ENCODE assay signal across 27 cellular contexts in genomic region chr14:38608244-38608643, GRCh38.
"Had no signal": no experiment of that assay in that cellular context is flagged by ENCODE, and none has a peak within 500 bp of the region (broad histone marks: within the 10 kb centered on the region; RNA-seq: fewer than 3 reads in every experiment).

No MANE protein-coding gene starts in this region.

- H2AFZ ChIP-seq: neural progenitor cell, parathyroid adenoma had no signal

- H3K9me3 ChIP-seq: ovary, psoas muscle, thoracic aorta, thyroid gland, upper lobe of left lung, vagina had no signal

- H3K4me2 ChIP-seq: neural progenitor cell, smooth muscle cell had no signal

- H3K9ac ChIP-seq: neural progenitor cell, parathyroid adenoma had no signal

- FAIRE-seq: urothelium cell line had no signal

- H3K36me3 ChIP-seq: neural progenitor cell, ovary, stomach, thoracic aorta, thyroid gland, tibial nerve, upper lobe of left lung, vagina had no signal

- H3K9me3 Mint-ChIP-seq: nephron had no signal

- H3K27ac Mint-ChIP-seq: naive thymus-derived CD4-positive, alpha-beta T cell; natural killer cell; nephron; neural progenitor cell; progenitor cell of endocrine pancreas; stimulated activated naive CD8-positive, alpha-beta T cell treated with anti-CD3 and anti-CD28 coated beads, Interleukin-15, Interleukin-2, amounts not matched to agents 100 ng/mL and 50 ng/mL, for 24 hours had no signal

- H3K4me3 ChIP-seq: neural progenitor cell, ovary, psoas muscle, skin epidermis, smooth muscle cell, stomach, thoracic aorta, thyroid gland, tibial nerve, upper lobe of left lung, vagina had no signal

- H3K27ac ChIP-seq: neural progenitor cell, ovary, parathyroid adenoma, psoas muscle, skin epidermis, stomach, thoracic aorta, thyroid gland, tibial nerve, upper lobe of left lung, vagina had no signal

- H3K4me3 Mint-ChIP-seq: naive thymus-derived CD4-positive, alpha-beta T cell; natural killer cell; nephron; neural progenitor cell; stimulated activated naive CD8-positive, alpha-beta T cell treated with anti-CD3 and anti-CD28 coated beads, Interleukin-15, Interleukin-2, amounts not matched to agents 100 ng/mL and 50 ng/mL, for 24 hours had no signal

- H3K4me1 Mint-ChIP-seq: naive thymus-derived CD4-positive, alpha-beta T cell; natural killer cell; nephron; neural progenitor cell had no signal

- H3K4me1 ChIP-seq: parathyroid adenoma, psoas muscle, stomach, thyroid gland, tibial nerve, upper lobe of left lung, vagina had no signal

- ATAC-seq: naive thymus-derived CD4-positive, alpha-beta T cell; natural killer cell; psoas muscle; right cardiac atrium; sciatic nerve had no signal

- H3K36me3 Mint-ChIP-seq: naive thymus-derived CD4-positive, alpha-beta T cell; natural killer cell; neural progenitor cell had no signal

- H3K27me3 Mint-ChIP-seq: stimulated activated naive CD8-positive, alpha-beta T cell treated with anti-CD3 and anti-CD28 coated beads, Interleukin-15, Interleukin-2, amounts not matched to agents 100 ng/mL and 50 ng/mL, for 24 hours had no signal

- DNase-seq: naive thymus-derived CD4-positive, alpha-beta T cell; natural killer cell; occipital lobe; ovary; psoas muscle; right cardiac atrium; stimulated activated CD4-positive, alpha-beta T cell treated with anti-CD3 and anti-CD28 coated beads, Interleukin-1b, Interleukin-23, amount 100 ng/mL, for 48 hours; stimulated activated CD4-positive, alpha-beta T cell treated with anti-CD3 and anti-CD28 coated beads, Interleukin-4, amount 100 ng/mL, for 1 hour; stimulated activated CD4-positive, alpha-beta T cell treated with anti-CD3 and anti-CD28 coated beads, Interleukin-4, amount 100 ng/mL, for 4 hours; stimulated activated CD8-positive, alpha-beta memory T cell treated with anti-CD3 and anti-CD28 coated beads, Interleukin-4, amount 100 ng/mL, for 48 hours; stimulated activated naive CD4-positive, alpha-beta T cell treated with Interleukin-2 at 50 U/mL for 16 hours; stomach; thyroid gland; trophoblast cell; upper lobe of left lung had no signal

- H3K79me2 ChIP-seq: parathyroid adenoma had no signal

- H3K27me3 ChIP-seq: neural progenitor cell, ovary, stomach, thyroid gland, tibial nerve, upper lobe of left lung, vagina had no signal
